Comparison of ENCODE assay signal across 8 cellular contexts in the genomic region with DNA sequence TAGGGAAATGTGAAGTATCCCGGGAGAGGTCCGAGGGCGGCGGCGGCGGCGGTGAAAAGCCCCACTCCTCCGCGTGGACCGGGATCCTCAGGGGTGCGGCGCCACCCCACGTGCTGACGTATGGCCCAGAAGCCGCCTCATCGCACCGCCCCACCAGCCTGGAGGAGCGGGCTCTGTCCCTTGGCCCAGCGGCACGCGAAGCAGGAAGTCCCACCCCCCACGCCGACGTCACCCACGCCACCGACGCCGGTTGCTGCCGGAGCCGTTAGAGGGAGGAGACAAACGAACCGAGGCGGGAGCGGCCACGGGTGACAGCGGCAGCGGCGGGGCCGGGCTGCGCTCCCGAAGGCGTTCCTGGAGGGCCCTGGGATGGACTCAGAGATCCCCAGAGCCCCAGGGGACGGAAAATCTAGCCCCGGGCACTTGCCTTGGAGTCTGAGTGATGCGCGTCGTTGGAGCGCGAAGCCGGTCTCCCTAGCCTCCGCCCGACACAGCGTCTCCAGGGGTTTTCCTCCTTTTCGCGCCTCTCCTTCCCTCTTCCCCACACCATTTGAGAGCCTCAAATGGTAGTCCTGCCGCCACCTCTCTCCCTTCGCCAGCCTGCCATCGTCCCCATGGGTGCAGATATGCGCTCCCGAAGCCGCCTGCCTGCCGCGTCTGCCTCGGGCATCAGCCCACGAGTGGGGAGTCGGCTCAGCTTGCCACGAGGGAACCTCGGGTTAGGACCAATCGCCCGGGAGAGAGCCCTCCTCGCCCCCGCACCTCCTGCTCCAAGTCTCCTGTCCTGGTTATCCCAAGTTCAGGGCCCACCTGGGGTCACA. TPM values are rescaled to one million over a fixed set of nuclear protein-coding genes. Genes with fewer than 3 reads are reported as not detected.
DNase-seq lines count a peak whose midpoint lies in the region; ATAC-seq and TF ChIP-seq lines count a peak whose summit lies in the region.

A gene with protein sequence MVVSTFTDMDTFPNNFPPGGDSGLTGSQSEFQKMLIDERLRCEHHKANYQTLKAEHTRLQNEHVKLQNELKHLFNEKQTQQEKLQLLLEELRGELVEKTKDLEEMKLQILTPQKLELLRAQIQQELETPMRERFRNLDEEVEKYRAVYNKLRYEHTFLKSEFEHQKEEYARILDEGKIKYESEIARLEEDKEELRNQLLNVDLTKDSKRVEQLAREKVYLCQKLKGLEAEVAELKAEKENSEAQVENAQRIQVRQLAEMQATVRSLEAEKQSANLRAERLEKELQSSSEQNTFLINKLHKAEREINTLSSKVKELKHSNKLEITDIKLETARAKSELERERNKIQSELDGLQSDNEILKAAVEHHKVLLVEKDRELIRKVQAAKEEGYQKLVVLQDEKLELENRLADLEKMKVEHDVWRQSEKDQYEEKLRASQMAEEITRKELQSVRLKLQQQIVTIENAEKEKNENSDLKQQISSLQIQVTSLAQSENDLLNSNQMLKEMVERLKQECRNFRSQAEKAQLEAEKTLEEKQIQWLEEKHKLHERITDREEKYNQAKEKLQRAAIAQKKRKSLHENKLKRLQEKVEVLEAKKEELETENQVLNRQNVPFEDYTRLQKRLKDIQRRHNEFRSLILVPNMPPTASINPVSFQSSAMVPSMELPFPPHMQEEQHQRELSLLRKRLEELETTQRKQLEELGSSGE (minus strand): TSS at position 95 of the 821 bp plus-strand sequence. CDS start 47,377 bp downstream, outside the sequence.

- no peaks in the 10 kb centered on the region for H3K36me3 ChIP-seq in thymus (ENCODE audit: control insufficient read depth, insufficient read depth)

- no peaks in the 10 kb centered on the region for H3K27me3 ChIP-seq in thymus (ENCODE audit: control insufficient read depth, insufficient read depth)

- H3K27ac Mint-ChIP-seq in activated naive CD8-positive, alpha-beta T cell: peak within 1 kb of the TSS; percentile 88
- peak within 1 kb of the TSS; percentile 70 for H3K27ac Mint-ChIP-seq in glutamatergic neuron (ENCODE audit: unreplicated experiment)
- H3K27ac Mint-ChIP-seq in osteocyte (ENCODE audit: unreplicated experiment): peak within 1 kb of the TSS; percentile 92

- H3K4me1 ChIP-seq in thymus (ENCODE audit: control insufficient read depth, insufficient read depth, low read length): peaks cover 3% of the 10 kb centered on the region

- H3K4me3 ChIP-seq in GM08714 (ENCODE audit: low read length) (peak within 1 kb of the TSS; percentile 93), thymus (ENCODE audit: low read length) (peak within 1 kb of the TSS; percentile 85)

- under 1% methylated on average over 72 of the region's 72 CpGs for WGBS in thymus

- no peak for TF ChIP-seq CTCF in glutamatergic neuron (IDR thresholded peaks at IDR 0.05; ENCODE audit: partially characterized antibody, unreplicated experiment)
- TF ChIP-seq CTCF in osteocyte (IDR thresholded peaks at IDR 0.05): no peak

- peak within 1 kb of the TSS; percentile 91 for H3K4me3 Mint-ChIP-seq in activated naive CD8-positive, alpha-beta T cell
- peak within 1 kb of the TSS; percentile 95 for H3K4me3 Mint-ChIP-seq in glutamatergic neuron (ENCODE audit: unreplicated experiment)
- peak within 1 kb of the TSS; percentile 85 for H3K4me3 Mint-ChIP-seq in osteocyte (ENCODE audit: unreplicated experiment)

- H3K9me3 Mint-ChIP-seq in activated naive CD8-positive, alpha-beta T cell (ENCODE audit: low read depth): no peaks in the 10 kb centered on the region
- no peaks in the 10 kb centered on the region for H3K9me3 Mint-ChIP-seq in glutamatergic neuron (ENCODE audit: unreplicated experiment)
- no peaks in the 10 kb centered on the region for H3K9me3 Mint-ChIP-seq in osteocyte (ENCODE audit: unreplicated experiment)

- ATAC-seq in HG02610 (IDR thresholded peaks at IDR 0.05; ENCODE audit: unreplicated experiment): peak; percentile 97

- peaks cover 11% of the 10 kb centered on the region for H3K36me3 Mint-ChIP-seq in activated naive CD8-positive, alpha-beta T cell
- H3K36me3 Mint-ChIP-seq in glutamatergic neuron (ENCODE audit: unreplicated experiment): no peaks in the 10 kb centered on the region
- peaks cover under 1% of the 10 kb centered on the region for H3K36me3 Mint-ChIP-seq in osteocyte (ENCODE audit: unreplicated experiment)

- no peaks in the 10 kb centered on the region for H3K9me3 ChIP-seq in thymus (ENCODE audit: control insufficient read depth)

- H3K4me1 Mint-ChIP-seq in activated naive CD8-positive, alpha-beta T cell (ENCODE audit: low read depth): peaks cover 34% of the 10 kb centered on the region
- H3K4me1 Mint-ChIP-seq in glutamatergic neuron (ENCODE audit: low read depth, unreplicated experiment) (peaks cover 4% of the 10 kb centered on the region), osteocyte (ENCODE audit: unreplicated experiment) (peaks cover 18% of the 10 kb centered on the region)

- peaks cover 3% of the 10 kb centered on the region for H3K27me3 Mint-ChIP-seq in activated naive CD8-positive, alpha-beta T cell
- H3K27me3 Mint-ChIP-seq in glutamatergic neuron (ENCODE audit: unreplicated experiment) (no peaks in the 10 kb centered on the region), osteocyte (ENCODE audit: unreplicated experiment) (peaks cover 4% of the 10 kb centered on the region)

- peak within 1 kb of the TSS; percentile 81 for H3K27ac ChIP-seq in thymus (ENCODE audit: low read depth)

- DNase-seq in NCI-H1092 treated with DMSO at 0.1 percent for 48 hours (lab: John Stamatoyannopoulos, UW): peak; percentile 77
- DNase-seq in SKM-1 (lab: John Stamatoyannopoulos, UW; ENCODE audit: unreplicated experiment): peak; percentile 49
- DNase-seq in glutamatergic neuron: peak; percentile 94
- peak; percentile 97 for DNase-seq in osteocyte (ENCODE audit: extremely low spot score, unreplicated experiment)

RNA-seq across cellular contexts. Expression of the gene that starts here (rescaled TPM):
- total RNA-seq in glutamatergic neuron (ENCODE audit: unreplicated experiment): 13.4 TPM
- 11.2 and 13.1 TPM in 2 replicates for total RNA-seq in osteocyte
- 15.1 TPM for polyA plus RNA-seq in thymus

Comparison
In these comparisons a context has a peak if more than half of its experiments do, and no peak if none do; other contexts are left out.
1. Peak in every context shown above with its lines: DNase-seq, ATAC-seq, H3K4me3 ChIP-seq and H3K27ac ChIP-seq.